8 cellular contexts compared by ENCODE assay signal in the genomic region with DNA sequence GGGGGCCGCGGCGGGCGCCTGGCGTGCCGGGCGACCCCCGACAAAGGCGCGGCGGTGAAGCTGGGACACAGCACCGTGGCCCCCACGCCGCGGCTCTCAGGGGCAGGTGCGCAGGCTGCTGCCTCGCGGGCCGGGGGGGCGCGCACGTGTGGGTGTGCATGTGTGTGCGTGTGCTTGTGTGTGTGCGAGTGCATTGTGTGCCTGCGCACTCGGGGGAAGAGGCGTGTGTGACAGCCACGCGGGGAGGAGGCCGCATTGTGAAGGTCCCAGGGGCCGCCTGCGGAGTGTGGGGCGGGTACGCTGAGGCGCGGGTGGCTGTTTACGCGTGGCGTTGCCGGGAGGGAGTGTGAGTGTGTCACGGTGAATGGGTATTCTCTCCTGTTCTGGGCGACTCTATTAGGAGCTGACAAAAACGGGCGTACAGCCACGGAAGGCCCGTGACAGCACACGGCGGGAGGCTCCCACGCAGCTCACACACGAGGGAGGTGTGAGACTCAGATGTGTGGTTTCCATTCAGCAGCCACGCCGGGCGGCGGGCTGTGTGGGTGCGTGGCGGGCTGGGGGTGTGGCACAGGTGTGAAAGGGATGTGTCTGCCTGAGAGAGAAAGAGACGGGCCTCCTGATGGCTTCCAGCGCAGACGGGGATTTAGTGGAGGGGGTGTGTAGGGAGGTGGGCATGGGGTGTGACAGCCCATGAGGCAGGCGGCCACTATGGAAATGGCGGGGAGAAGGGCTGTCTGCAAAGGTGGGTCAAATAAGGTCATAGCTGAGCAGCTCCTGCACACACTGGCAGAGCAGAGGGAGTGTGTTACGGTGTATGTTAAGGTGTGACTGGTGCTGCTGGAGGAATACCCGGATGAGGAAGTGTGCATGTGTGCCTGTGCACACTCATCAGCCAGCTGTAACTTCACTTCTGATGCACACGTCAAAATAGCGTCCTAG. TPM values are rescaled to one million over a fixed set of nuclear protein-coding genes. Genes with fewer than 3 reads are reported as not detected.
A peak's percentile ranks its signal among the peaks of the same experiment; 100 is the strongest.
DNase-seq lines count a peak whose midpoint lies in the region; ATAC-seq and TF ChIP-seq lines count a peak whose summit lies in the region.

No MANE protein-coding gene starts in this region.

- TF ChIP-seq POLR2A in thyroid gland (IDR thresholded peaks at IDR 0.05) = no peak

- H3K27me3 ChIP-seq in CD4-positive, alpha-beta memory T cell (ENCODE audit: insufficient read depth, low read length) = peaks cover 4% of the 10 kb centered on the region
- H3K27me3 ChIP-seq in dorsolateral prefrontal cortex = no peaks in the 10 kb centered on the region
- H3K27me3 ChIP-seq in thyroid gland = no peaks in the 10 kb centered on the region

- H3K9me3 ChIP-seq in CD4-positive, alpha-beta memory T cell (ENCODE audit: control insufficient read depth in 1 of 2, low read length in 2 of 2) = no peaks in the 10 kb centered on the region
- no peaks in the 10 kb centered on the region for H3K9me3 ChIP-seq in thyroid gland

- 28 to 40% methylated on average over 37 to 42 of the region's 65 CpGs for WGBS in thyroid gland, 2 donors

- POLR2A ChIA-PET in CD4-positive, alpha-beta memory T cell (lab: Charles Lee; ENCODE audit: partially characterized antibody) = interaction anchor here (0.7 to 3.0 kb wide), 5 partner anchors 32 to 48 kb away, joined by 3 to 12 read pairs (median 7); partner anchors contain the start of genes MCM2 and TPRA1
- POLR2A ChIA-PET in WTC11 (lab: Charles Lee) = no interaction called here
- POLR2A ChIA-PET in naive thymus-derived CD8-positive, alpha-beta T cell (lab: Charles Lee) = interaction anchor here (0.6 to 1.4 kb wide), 4 partner anchors 32 to 666 kb away, joined by 3 to 4 read pairs (median 4); no protein-coding TSS in a partner anchor

- DNase-seq in CD4-positive, alpha-beta memory T cell = peak; percentile 41 to 66 (median 44)
- no peak for DNase-seq in WTC11 (ENCODE audit: low spot score)
- peak in 9 of 10 donors; percentile 33 to 74 (median 55) for DNase-seq in dorsolateral prefrontal cortex
- peak in 9 of 10 donors; percentile 11 to 74 (median 37) for DNase-seq in naive thymus-derived CD8-positive, alpha-beta T cell
- DNase-seq in thyroid gland = peak; percentile 13 to 19
- no peak for DNase-seq in amniotic stem cell (lab: John Stamatoyannopoulos, UW)

- H3K4me1 Mint-ChIP-seq in CD4-positive, alpha-beta memory T cell = peaks cover 29 to 53% (median 37%) of the 10 kb centered on the region in 4 donors
- peaks cover 31% of the 10 kb centered on the region for H3K4me1 Mint-ChIP-seq in WTC11
- H3K4me1 Mint-ChIP-seq in naive thymus-derived CD8-positive, alpha-beta T cell = peaks cover 19 to 43% (median 32%) of the 10 kb centered on the region in 4 donors

- H3K27me3 Mint-ChIP-seq in CD4-positive, alpha-beta memory T cell = peaks cover 10 to 14% of the 10 kb centered on the region in 2 donors
- peaks cover 50% of the 10 kb centered on the region for H3K27me3 Mint-ChIP-seq in WTC11 (ENCODE audit: low read depth)
- peaks cover 9 to 40% (median 33%) of the 10 kb centered on the region in 5 donors for H3K27me3 Mint-ChIP-seq in naive thymus-derived CD8-positive, alpha-beta T cell

- TF ChIP-seq CTCF in WTC11 (IDR thresholded peaks at IDR 0.05) (no peak), dorsolateral prefrontal cortex (IDR thresholded peaks at IDR 0.05 in 54 of 56, conservative IDR thresholded peaks at IDR 0.05 in 2 of 56; ENCODE audit: low read depth in 1 of 56, partially characterized antibody in 56 of 56) (no peak), thyroid gland (IDR thresholded peaks at IDR 0.05) (no peak)

- H3K36me3 ChIP-seq in CD4-positive, alpha-beta memory T cell (ENCODE audit: insufficient read depth, low read length) = no peaks in the 10 kb centered on the region
- no peaks in the 10 kb centered on the region for H3K36me3 ChIP-seq in thyroid gland

- H3K27ac Mint-ChIP-seq in CD4-positive, alpha-beta memory T cell = peak overlapping the region; percentile 78 to 90 (median 85)
- no peak overlapping the region for H3K27ac Mint-ChIP-seq in WTC11
- H3K27ac Mint-ChIP-seq in naive thymus-derived CD8-positive, alpha-beta T cell = peak overlapping the region; percentile 14 to 93 (median 78)

- peak; percentile 34 for ATAC-seq in HG02885 (IDR thresholded peaks at IDR 0.05; ENCODE audit: poor library complexity, unreplicated experiment)
- no peak for ATAC-seq in WTC11
- ATAC-seq in naive thymus-derived CD8-positive, alpha-beta T cell = peak; percentile 61 to 62
- no peak for ATAC-seq in HG02973 (IDR thresholded peaks at IDR 0.05; ENCODE audit: unreplicated experiment)

- intact Hi-C loops in CD4-positive, alpha-beta memory T cell (cut with micrococcal nuclease) = loop anchor here (1.0 to 2.0 kb wide), 2 partner anchors 31 to 43 kb away; partner anchors contain the start of genes ABTB1 and MCM2
- intact Hi-C loops in dorsolateral prefrontal cortex (cut with DNase I) = no loop called here
- intact Hi-C loops in thyroid gland (cut with DNase I) = no loop called here

- H3K4me3 ChIP-seq in CD4-positive, alpha-beta memory T cell (ENCODE audit: low read length in 2 of 2) = peak overlapping the region; percentile 44 to 67
- H3K4me3 ChIP-seq in dorsolateral prefrontal cortex (peak overlapping the region; percentile 50 to 84 (median 72)), thyroid gland (replicated peaks in 1 of 3) (peak overlapping the region in 1 of 3 donors; percentile 34)

- CTCF ChIA-PET in CD4-positive, alpha-beta memory T cell (lab: Charles Lee; ENCODE audit: partially characterized antibody) = interaction anchor here (1.0 to 2.7 kb wide), 3 partner anchors 14 to 55 kb away, joined by 3 to 13 read pairs (median 4); no protein-coding TSS in a partner anchor
- CTCF ChIA-PET in WTC11 (lab: Charles Lee) = no interaction called here

- no peaks in the 10 kb centered on the region for H3K36me3 Mint-ChIP-seq in CD4-positive, alpha-beta memory T cell
- H3K36me3 Mint-ChIP-seq in WTC11 = no peaks in the 10 kb centered on the region
- H3K36me3 Mint-ChIP-seq in naive thymus-derived CD8-positive, alpha-beta T cell = peaks cover 0 to 2% (median 2%) of the 10 kb centered on the region in 3 donors

- H3K4me1 ChIP-seq in CD4-positive, alpha-beta memory T cell (ENCODE audit: insufficient read depth, low read length) = peaks cover 21% of the 10 kb centered on the region
- peaks cover 6 to 7% of the 10 kb centered on the region in 2 donors for H3K4me1 ChIP-seq in thyroid gland

- H3K27ac ChIP-seq in CD4-positive, alpha-beta memory T cell (ENCODE audit: low read depth, low read length) = no peak overlapping the region
- H3K27ac ChIP-seq in dorsolateral prefrontal cortex = peak overlapping the region in 11 of 59 donors; percentile 8 to 55 (median 41)
- no peak overlapping the region for H3K27ac ChIP-seq in thyroid gland

- no peaks in the 10 kb centered on the region for H3K9me3 Mint-ChIP-seq in CD4-positive, alpha-beta memory T cell
- 0 out of 2 replicates have a peak, but pooled peaks cover 4% of the 10 kb centered on the region for H3K9me3 Mint-ChIP-seq in WTC11
- H3K9me3 Mint-ChIP-seq in naive thymus-derived CD8-positive, alpha-beta T cell = no peaks in the 10 kb centered on the region

- H3K4me3 Mint-ChIP-seq in CD4-positive, alpha-beta memory T cell = peak overlapping the region; percentile 85 to 94 (median 88)
- peak overlapping the region; percentile 70 for H3K4me3 Mint-ChIP-seq in WTC11
- H3K4me3 Mint-ChIP-seq in naive thymus-derived CD8-positive, alpha-beta T cell = peak overlapping the region; percentile 86 to 96 (median 88)

TF ChIP-seq in WTC11, 78 proteins besides CTCF, POLR2A, EP300 and RAD21 (continues in another document):
- peak; percentile 70 for TF ChIP-seq ZNF317 (CRISPR knock-in tag; IDR thresholded peaks at IDR 0.05; ENCODE audit: borderline replicate concordance, low read depth)

RNA-seq across cellular contexts. Expression of gene PODXL2, which starts 0.7 kb away (rescaled TPM):
- 1 to 10 TPM; 3.3 to 4.2 TPM for total RNA-seq in CD4-positive, alpha-beta memory T cell
- 1 to 10 TPM; 6.9 to 8.0 TPM for polyA plus RNA-seq in CD4-positive, alpha-beta memory T cell
- total RNA-seq in WTC11 (2021) (33.6 to 38.8 TPM (median 37.8 TPM) in 3 replicates), dorsolateral prefrontal cortex (100 to 1,000 TPM in 15 of 120 experiments, 10 to 100 TPM in 105; 40.0 to 112 (median 81.7) TPM), thyroid gland (1 to 10 TPM; 3.2 to 9.4 (median 8.0) TPM)
- total RNA-seq in naive thymus-derived CD8-positive, alpha-beta T cell = 1 to 10 TPM; 2.5 to 2.8 TPM
- polyA plus RNA-seq in naive thymus-derived CD8-positive, alpha-beta T cell = 1 to 10 TPM in 2 of 3 donors, under 1 TPM in 1; 0.66 to 4.1 (median 2.6) TPM

RNA-seq across cellular contexts. Expression of gene MCM2, which starts 31.5 kb away (rescaled TPM):
- total RNA-seq in CD4-positive, alpha-beta memory T cell = 10 to 100 TPM in 1 of 2 experiments, 1 to 10 TPM in 1; 7.7 to 12.8 TPM
- polyA plus RNA-seq in CD4-positive, alpha-beta memory T cell = 1 to 10 TPM; 6.9 to 7.7 TPM
- total RNA-seq in WTC11 (2021) = 142 to 155 TPM (median 152 TPM) in 3 replicates
- 10 to 100 TPM in 1 of 120 experiments, 1 to 10 TPM in 119; 1.9 to 10.3 (median 5.3) TPM for total RNA-seq in dorsolateral prefrontal cortex
- total RNA-seq in naive thymus-derived CD8-positive, alpha-beta T cell = 10 to 100 TPM; 10.4 to 17.7 TPM
- polyA plus RNA-seq in naive thymus-derived CD8-positive, alpha-beta T cell = 10 to 100 TPM; 10.4 to 13.2 (median 13.2) TPM
- total RNA-seq in thyroid gland = 10 to 100 TPM in 1 of 4 donors, 1 to 10 TPM in 3; 7.5 to 15.1 (median 9.5) TPM

RNA-seq across cellular contexts. Expression of gene TPRA1, which starts 39.2 kb away (rescaled TPM):
- 10 to 100 TPM; 28.3 to 29.7 TPM for total RNA-seq in CD4-positive, alpha-beta memory T cell
- polyA plus RNA-seq in CD4-positive, alpha-beta memory T cell = 10 to 100 TPM; 33.1 to 40.1 TPM
- 20.3 to 24.2 TPM (median 22.0 TPM) in 3 replicates for total RNA-seq in WTC11 (2021)
- 10 to 100 TPM; 19.2 to 39.2 (median 24.6) TPM for total RNA-seq in dorsolateral prefrontal cortex
- total RNA-seq in naive thymus-derived CD8-positive, alpha-beta T cell = 10 to 100 TPM; 30.2 to 34.7 TPM
- polyA plus RNA-seq in naive thymus-derived CD8-positive, alpha-beta T cell = 10 to 100 TPM; 14.8 to 27.6 (median 15.3) TPM
- 10 to 100 TPM; 36.2 to 47.5 (median 43.2) TPM for total RNA-seq in thyroid gland

RNA-seq across cellular contexts. Expression of gene ABTB1, which starts 43.0 kb away (rescaled TPM):
- total RNA-seq in CD4-positive, alpha-beta memory T cell = 100 to 1,000 TPM; 167 to 169 TPM
- 10 to 100 TPM; 66.9 to 72.9 TPM for polyA plus RNA-seq in CD4-positive, alpha-beta memory T cell
- total RNA-seq in WTC11 (2021) = 9.3 to 12.5 TPM (median 9.9 TPM) in 3 replicates
- total RNA-seq in dorsolateral prefrontal cortex = 100 to 1,000 TPM in 24 of 120 experiments, 10 to 100 TPM in 96; 63.6 to 129 (median 87.7) TPM
- total RNA-seq in naive thymus-derived CD8-positive, alpha-beta T cell = 100 to 1,000 TPM; 183 to 187 TPM
- polyA plus RNA-seq in naive thymus-derived CD8-positive, alpha-beta T cell = 10 to 100 TPM; 58.6 to 71.9 (median 60.9) TPM
- 10 to 100 TPM; 18.9 to 29.1 (median 24.4) TPM for total RNA-seq in thyroid gland

Comparison
In these comparisons a context has a peak if more than half of its experiments do, and no peak if none do; other contexts are left out.
1. DNase-seq: peak in CD4-positive, alpha-beta memory T cell (5 of 5), dorsolateral prefrontal cortex (9 of 10), naive thymus-derived CD8-positive, alpha-beta T cell (9 of 10) and thyroid gland (2 of 2); none in WTC11 (single experiment) and amniotic stem cell (single experiment).
2. ATAC-seq: peak in HG02885 (single experiment) and naive thymus-derived CD8-positive, alpha-beta T cell (2 of 2); none in WTC11 (single experiment) and HG02973 (single experiment).
3. Peak in every context shown above with its lines, with median percentiles within 50 percentile points of each other: H3K4me3 Mint-ChIP-seq.